ENCODE assay signal across 12 cellular contexts in the genomic region with DNA sequence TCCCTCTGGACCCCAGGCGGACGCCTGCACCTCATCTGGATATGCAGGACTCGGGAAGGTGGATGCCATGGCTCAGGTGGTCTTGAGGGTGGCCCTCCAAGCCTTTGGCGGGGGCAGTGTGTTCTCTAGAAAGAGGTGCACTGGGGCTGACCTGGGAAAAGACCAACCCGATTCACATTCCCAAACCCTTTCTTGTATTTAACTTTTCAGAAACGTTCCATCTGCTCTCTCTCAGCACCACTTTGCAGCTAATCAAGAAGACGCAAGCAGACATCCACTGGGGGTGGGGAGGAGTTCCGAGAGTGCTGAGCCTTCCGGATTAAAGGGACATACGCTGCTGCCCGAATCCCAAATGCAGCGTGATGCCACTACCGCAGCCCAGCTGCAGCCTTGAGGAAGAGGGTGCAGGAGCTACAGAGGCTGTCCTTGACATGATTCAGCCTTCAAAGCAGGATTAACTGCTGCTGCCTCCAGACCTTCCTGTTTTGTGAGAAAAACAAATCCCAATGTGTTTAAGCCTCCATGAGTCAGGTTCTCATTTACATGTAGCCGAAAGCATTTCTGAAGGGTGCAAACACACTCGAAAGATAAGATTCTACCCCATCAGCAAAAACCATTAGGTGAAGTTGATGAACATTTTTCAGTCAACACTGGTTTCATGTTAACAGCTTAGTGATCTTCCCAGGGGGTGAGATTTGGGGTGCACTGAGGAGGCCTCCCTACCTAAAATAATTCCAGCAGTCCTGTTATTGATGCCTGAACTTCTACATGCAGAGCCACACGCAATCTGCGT. TPM values are rescaled to one million over a fixed set of nuclear protein-coding genes. Genes with fewer than 3 reads are reported as not detected.
DNase-seq lines count a peak whose midpoint lies in the region; ATAC-seq and FAIRE-seq lines count a peak whose summit lies in the region.
"Had no signal": no experiment of that assay in that cellular context is flagged by ENCODE, and none has a peak within 500 bp of the region (broad histone marks: within the 10 kb centered on the region; RNA-seq: fewer than 3 reads in every experiment).

No MANE protein-coding gene starts in this region.

- no peaks in the 10 kb centered on the region for H3K27me3 ChIP-seq in right cardiac atrium (ENCODE audit: control insufficient read depth, insufficient read depth)
- H3K27me3 ChIP-seq: ascending aorta had no signal

- no peak overlapping the region for H3K27ac Mint-ChIP-seq in activated T-cell treated with anti-CD3 and anti-CD28 coated beads, Interleukin-2, amount 50 U/mL, for 72 hours
- peak overlapping the region; percentile 16 for H3K27ac Mint-ChIP-seq in activated T-helper 2 cell treated with anti-CD3 and anti-CD28 coated beads, Interferon-gamma antibody, Interleukin-2, Interleukin-4, amounts not matched to agents 10 μg/mL and 5 μg/mL and 100 μg/mL, durations not matched to agents 14 hours and 24 hours and 36 hours

- H3K9me3 ChIP-seq in right cardiac atrium (ENCODE audit: control insufficient read depth, low read length): no peaks in the 10 kb centered on the region
- H3K9me3 ChIP-seq: ascending aorta had no signal

- no peak for FAIRE-seq in GM19239 (lab: Jason Lieb, UNC)

- no peak overlapping the region for H3K4me3 ChIP-seq in right cardiac atrium (ENCODE audit: low read length)
- H3K4me3 ChIP-seq: ascending aorta had no signal

- no peaks in the 10 kb centered on the region for H3K4me1 ChIP-seq in right cardiac atrium (ENCODE audit: control insufficient read depth, insufficient read depth, low read length)

- DNase-seq in activated T-cell treated with anti-CD3 and anti-CD28 coated beads, Interleukin-2, amount 50 U/mL, for 72 hours: no peak
- DNase-seq in activated T-cell treated with anti-CD3 and anti-CD28 coated beads for 4 hours (no peak), right cardiac atrium (peak in 1 of 3 donors; percentile 68), superior temporal gyrus (ENCODE audit: extremely low spot score) (peak; percentile 59), GM19239 (ENCODE audit: insufficient read length, low spot score) (no peak)
- no peak for DNase-seq in activated T-helper 2 cell treated with anti-CD3 and anti-CD28 coated beads, Interferon-gamma antibody, Interleukin-2, Interleukin-4, amounts not matched to agents 10 μg/mL and 5 μg/mL and 100 μg/mL, durations not matched to agents 14 hours and 24 hours and 36 hours (ENCODE audit: low spot score)
- DNase-seq: kidney glomerular epithelial cell, NCI-H1930 had no signal

- intact Hi-C loops in activated T-helper 2 cell treated with anti-CD3 and anti-CD28 coated beads, Interferon-gamma antibody, Interleukin-2, Interleukin-4, amounts not matched to agents 10 μg/mL and 5 μg/mL and 100 μg/mL, durations not matched to agents 14 hours and 24 hours and 36 hours (cut with micrococcal nuclease): no loop called here
- intact Hi-C loops in right cardiac atrium (cut with DNase I): no loop called here

- no peaks in the 10 kb centered on the region for H3K9me3 Mint-ChIP-seq in activated T-cell treated with anti-CD3 and anti-CD28 coated beads, Interleukin-2, amount 50 U/mL, for 72 hours
- H3K9me3 Mint-ChIP-seq in activated T-helper 2 cell treated with anti-CD3 and anti-CD28 coated beads, Interferon-gamma antibody, Interleukin-2, Interleukin-4, amounts not matched to agents 10 μg/mL and 5 μg/mL and 100 μg/mL, durations not matched to agents 14 hours and 24 hours and 36 hours: no peaks in the 10 kb centered on the region

- peaks cover 54% of the 10 kb centered on the region for H3K4me1 Mint-ChIP-seq in activated T-cell treated with anti-CD3 and anti-CD28 coated beads, Interleukin-2, amount 50 U/mL, for 72 hours (ENCODE audit: low read depth)
- peaks cover 31% of the 10 kb centered on the region for H3K4me1 Mint-ChIP-seq in activated T-helper 2 cell treated with anti-CD3 and anti-CD28 coated beads, Interferon-gamma antibody, Interleukin-2, Interleukin-4, amounts not matched to agents 10 μg/mL and 5 μg/mL and 100 μg/mL, durations not matched to agents 14 hours and 24 hours and 36 hours (ENCODE audit: low read depth)

- no peak for ATAC-seq in activated T-cell treated with anti-CD3 and anti-CD28 coated beads, Interleukin-2, amount 50 U/mL, for 72 hours (replicated peaks in 1 of 2)
- ATAC-seq in right cardiac atrium: peak; percentile 33 to 37
- ATAC-seq in GM18868 (IDR thresholded peaks at IDR 0.05; ENCODE audit: unreplicated experiment): no peak
- ATAC-seq in HG02623 (IDR thresholded peaks at IDR 0.05; ENCODE audit: unreplicated experiment): no peak

- WGBS in right cardiac atrium: 32% methylated on average over 17 of the region's 17 CpGs

- peaks cover 4% of the 10 kb centered on the region for H3K27me3 Mint-ChIP-seq in activated T-cell treated with anti-CD3 and anti-CD28 coated beads, Interleukin-2, amount 50 U/mL, for 72 hours (ENCODE audit: low read depth)
- no peaks in the 10 kb centered on the region for H3K27me3 Mint-ChIP-seq in activated T-helper 2 cell treated with anti-CD3 and anti-CD28 coated beads, Interferon-gamma antibody, Interleukin-2, Interleukin-4, amounts not matched to agents 10 μg/mL and 5 μg/mL and 100 μg/mL, durations not matched to agents 14 hours and 24 hours and 36 hours (ENCODE audit: low read depth)

- no peak overlapping the region for H3K27ac ChIP-seq in right cardiac atrium (ENCODE audit: low read length)
- H3K27ac ChIP-seq: ascending aorta, C4-2B had no signal

- H3K4me3 Mint-ChIP-seq in activated T-cell treated with anti-CD3 and anti-CD28 coated beads, Interleukin-2, amount 50 U/mL, for 72 hours: peak overlapping the region; percentile 67 to 74
- H3K4me3 Mint-ChIP-seq in activated T-helper 2 cell treated with anti-CD3 and anti-CD28 coated beads, Interferon-gamma antibody, Interleukin-2, Interleukin-4, amounts not matched to agents 10 μg/mL and 5 μg/mL and 100 μg/mL, durations not matched to agents 14 hours and 24 hours and 36 hours (ENCODE audit: low read depth): peak overlapping the region; percentile 3

- H3K36me3 Mint-ChIP-seq in activated T-cell treated with anti-CD3 and anti-CD28 coated beads, Interleukin-2, amount 50 U/mL, for 72 hours (ENCODE audit: insufficient read depth in 2 of 2): no peaks in the 10 kb centered on the region
- no peaks in the 10 kb centered on the region for H3K36me3 Mint-ChIP-seq in activated T-helper 2 cell treated with anti-CD3 and anti-CD28 coated beads, Interferon-gamma antibody, Interleukin-2, Interleukin-4, amounts not matched to agents 10 μg/mL and 5 μg/mL and 100 μg/mL, durations not matched to agents 14 hours and 24 hours and 36 hours (ENCODE audit: low read depth)

RNA-seq across cellular contexts. Expression of a gene that starts 40.0 kb away (rescaled TPM):
- total RNA-seq in activated T-cell treated with anti-CD3 and anti-CD28 coated beads, Interleukin-2, amount 50 U/mL, for 72 hours: 100 to 1,000 TPM; 156 to 200 TPM
- 257 and 266 TPM in 2 replicates for total RNA-seq in activated T-helper 2 cell treated with anti-CD3 and anti-CD28 coated beads, Interferon-gamma antibody, Interleukin-2, Interleukin-4, amounts not matched to agents 10 μg/mL and 5 μg/mL and 100 μg/mL, durations not matched to agents 14 hours and 24 hours and 36 hours
- total RNA-seq in right cardiac atrium: 10 to 100 TPM; 51.6 to 66.5 (median 57.1) TPM
- 51.0 TPM for polyA plus RNA-seq in right cardiac atrium

Comparison
In these comparisons a context has a peak if more than half of its experiments do, and no peak if none do; other contexts are left out.
1. ATAC-seq: peak in right cardiac atrium (2 of 2); none in activated T-cell treated with anti-CD3 and anti-CD28 coated beads, Interleukin-2, amount 50 U/mL, for 72 hours (0 of 2), GM18868 (single experiment) and HG02623 (single experiment).